Comparison of ENCODE assay signal across 8 cellular contexts in genomic region chr1:35809156-35810095, GRCh38. TPM values are rescaled to one million over a fixed set of nuclear protein-coding genes. Genes with fewer than 3 reads are reported as not detected.
DNase-seq lines count a peak whose midpoint lies in the region; ATAC-seq and TF ChIP-seq lines count a peak whose summit lies in the region.

No MANE protein-coding gene starts in this region.

- intact Hi-C loops in PC-3 (cut with micrococcal nuclease), result loop anchor here (1.0 kb wide), 1 partner anchor 40 kb away; the partner anchor contains the start of gene CLSPN

- H3K79me2 ChIP-seq in DND-41 (ENCODE audit: insufficient read depth, low read length) (peaks cover 38% of the 10 kb centered on the region), PC-3 (ENCODE audit: low read length) (peaks cover 20% of the 10 kb centered on the region), trophoblast cell (ENCODE audit: control insufficient read depth, insufficient read depth, low read length, poor library complexity) (peaks cover 9% of the 10 kb centered on the region)

- peaks cover 11% of the 10 kb centered on the region for H3K79me1 ChIP-seq in trophoblast cell (ENCODE audit: low read length)

- no peaks in the 10 kb centered on the region for H4K20me1 ChIP-seq in DND-41 (ENCODE audit: insufficient read depth, low read length)
- H4K20me1 ChIP-seq in PC-3 (ENCODE audit: low read length), result no peaks in the 10 kb centered on the region

- no peak overlapping the region for H2BK120ac ChIP-seq in trophoblast cell (ENCODE audit: insufficient read depth, low read length, poor library complexity)

- H3F3A ChIP-seq in PC-3 (ENCODE audit: low read length, unreplicated experiment), result no peaks in the 10 kb centered on the region

- no peak overlapping the region for H2BK5ac ChIP-seq in trophoblast cell (ENCODE audit: low read depth, low read length, poor library complexity)

- H3K4me1 ChIP-seq in DND-41 (ENCODE audit: insufficient read depth, low read length) (peaks cover 30% of the 10 kb centered on the region), PC-3 (ENCODE audit: insufficient read depth, low read length) (peaks cover 23% of the 10 kb centered on the region), trophoblast cell (ENCODE audit: control insufficient read depth in 1 of 2, insufficient read depth in 2 of 2, low read length in 2 of 2) (peaks cover 0 to 3% of the 10 kb centered on the region in 2 experiments)

- H4K12ac ChIP-seq in trophoblast cell (ENCODE audit: low read depth, low read length), result no peak overlapping the region

- H3K27me3 ChIP-seq in DND-41 (ENCODE audit: insufficient read depth, low read length, poor library complexity) (no peaks in the 10 kb centered on the region), PC-3 (ENCODE audit: low read length) (no peaks in the 10 kb centered on the region), trophoblast cell (ENCODE audit: insufficient read depth, low read length) (no peaks in the 10 kb centered on the region)

- no peak overlapping the region for H3K18ac ChIP-seq in trophoblast cell (ENCODE audit: low read length)

- no peak overlapping the region for H3K4ac ChIP-seq in trophoblast cell (ENCODE audit: low read depth, low read length)

- TSS peak; percentile 52 for BruUV-seq in PC-3 (replicated peaks; lab: Mats Ljungman, UMichigan)

- H3K36me3 ChIP-seq in DND-41 (ENCODE audit: insufficient read depth, low read length) (peaks cover 3% of the 10 kb centered on the region; the same call in 1 of the 2 replicates), PC-3 (ENCODE audit: low read depth, low read length) (no peaks in the 10 kb centered on the region), trophoblast cell (ENCODE audit: control insufficient read depth in 1 of 2, insufficient read depth in 2 of 2, low read length in 2 of 2) (peaks cover 0 to 2% of the 10 kb centered on the region in 2 experiments)

- no peak overlapping the region for H4K91ac ChIP-seq in trophoblast cell (ENCODE audit: low read depth, low read length)

- ATAC-seq in DND-41 (ENCODE audit: insufficient read depth, low read depth) (no peak), PC-3 (peak; percentile 15), GM21390 (IDR thresholded peaks at IDR 0.05; ENCODE audit: unreplicated experiment) (no peak), HG02970 (IDR thresholded peaks at IDR 0.05; ENCODE audit: low FRiP score, unreplicated experiment) (no peak)

- DNase-seq in DND-41 (no peak), PC-3 (peak; percentile 38), epithelial cell of prostate (ENCODE audit: low read depth, low spot score) (no peak), trophoblast cell (peak in 1 of 2 donors; percentile 7), NCI-H2171 (lab: John Stamatoyannopoulos, UW) (no peak), NCI-H1105 treated with DMSO at 0.1 percent for 48 hours (lab: John Stamatoyannopoulos, UW) (no peak)

- CTCF ChIA-PET in PC-3 (lab: Charles Lee), result no interaction called here

- H3K27ac ChIP-seq in DND-41 (ENCODE audit: low read length), result peak overlapping the region; percentile 58
- H3K27ac ChIP-seq in PC-3 (ENCODE audit: low read length), result peak overlapping the region; percentile 25
- H3K27ac ChIP-seq in epithelial cell of prostate, result peak overlapping the region; percentile 40
- no peak overlapping the region for H3K27ac ChIP-seq in trophoblast cell (ENCODE audit: low read depth, low read length)

- H2BK12ac ChIP-seq in trophoblast cell (ENCODE audit: low read length), result no peak overlapping the region

- H3K9ac ChIP-seq in DND-41 (ENCODE audit: low read depth, low read length) (peak overlapping the region; percentile 99), PC-3 (ENCODE audit: low read length) (peak overlapping the region; percentile 76; the same call in 1 of the 2 replicates), trophoblast cell (ENCODE audit: low read length) (no peak overlapping the region)

- no CpG with 5 or more reads among the region's 7 CpGs for WGBS in trophoblast cell (ENCODE audit: extremely low coverage, insufficient coverage, insufficient read length)

- H2AFZ ChIP-seq in DND-41 (ENCODE audit: low read depth, low read length), result peak overlapping the region; percentile 81
- peak overlapping the region; percentile 94 for H2AFZ ChIP-seq in PC-3 (ENCODE audit: low read length)
- H2AFZ ChIP-seq in trophoblast cell (ENCODE audit: insufficient read depth, low read length, poor library complexity), result no peak overlapping the region

- H3K9me2 ChIP-seq in PC-3 (replicated peaks; ENCODE audit: low read length), result no peaks in the 10 kb centered on the region

- POLR2A ChIA-PET in PC-3 (lab: Charles Lee; ENCODE audit: unreplicated experiment), result no interaction called here

- H4K8ac ChIP-seq in trophoblast cell (ENCODE audit: low read depth, low read length), result no peak overlapping the region

- H3K9me3 ChIP-seq in DND-41 (ENCODE audit: insufficient read depth, low read length, severe bottlenecking) (no peaks in the 10 kb centered on the region), PC-3 (ENCODE audit: low read length) (no peaks in the 10 kb centered on the region), trophoblast cell (ENCODE audit: insufficient read depth, low read depth, low read length) (no peaks in the 10 kb centered on the region)

- no peak overlapping the region for H3K14ac ChIP-seq in trophoblast cell (ENCODE audit: low read length)

- H3K23ac ChIP-seq in trophoblast cell (ENCODE audit: low read length), result no peak overlapping the region

- TF ChIP-seq CTCF in DND-41 (IDR thresholded peaks at IDR 0.05; ENCODE audit: borderline replicate concordance, extremely low read depth, low read length, poor library complexity, severe bottlenecking) (no peak), PC-3 (conservative IDR thresholded peaks at IDR 0.05; ENCODE audit: low read depth, low read length) (no peak)

- no peak overlapping the region for H2AK5ac ChIP-seq in trophoblast cell (ENCODE audit: low read length)

- H3K4me2 ChIP-seq in DND-41 (ENCODE audit: insufficient read depth, low read length) (peak overlapping the region; percentile 89), PC-3 (ENCODE audit: low read length) (peak overlapping the region; percentile 98), trophoblast cell (ENCODE audit: low read length) (peak overlapping the region; percentile 97)

- H3K4me3 ChIP-seq in DND-41 (ENCODE audit: low read depth in 1 of 2, low read length in 2 of 2) (peak overlapping the region; percentile 66 to 90; a peak in 3 of 4 replicates), PC-3 (ENCODE audit: low read length) (peak overlapping the region; percentile 96), trophoblast cell (ENCODE audit: low read depth, low read length) (peak overlapping the region; percentile 87)

RNA-seq across cellular contexts. Expression of gene AGO4, which starts 1.6 kb away (rescaled TPM):
- total RNA-seq in PC-3 (2014; rRNA removed), result 5.9 and 7.7 TPM in 2 replicates
- polyA plus RNA-seq in trophoblast cell (2013), result 11.1 and 12.4 TPM in 2 replicates

RNA-seq across cellular contexts. Expression of gene CLSPN, which starts 39.6 kb away (rescaled TPM):
- total RNA-seq in PC-3 (2014; rRNA removed), result 21.5 and 29.5 TPM in 2 replicates
- 15.5 and 15.7 TPM in 2 replicates for polyA plus RNA-seq in trophoblast cell (2013)
